9 cellular contexts compared by ENCODE assay signal in the genomic region with DNA sequence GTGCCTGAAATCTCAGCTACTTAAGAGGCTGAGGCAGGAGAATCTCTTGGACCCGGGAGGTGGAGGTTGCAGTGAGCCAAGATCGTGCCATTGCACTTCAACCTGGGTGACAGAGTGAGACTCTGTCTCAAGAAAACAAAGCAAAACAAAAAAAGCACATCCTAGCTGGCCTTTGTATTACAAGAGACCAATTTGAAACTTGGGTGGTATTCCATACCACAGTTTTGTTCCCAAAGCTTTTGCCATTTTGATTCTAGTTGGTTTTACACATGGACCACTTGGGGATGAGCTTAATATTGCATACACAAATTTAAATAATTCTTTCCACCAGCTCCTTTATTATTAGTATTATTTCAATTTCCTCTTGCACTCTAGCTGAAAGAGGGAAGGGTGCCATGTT.
"Had no signal": no experiment of that assay in that cellular context is flagged by ENCODE, and none has a peak within 500 bp of the region (broad histone marks: within the 10 kb centered on the region; RNA-seq: fewer than 3 reads in every experiment).

No MANE protein-coding gene starts in this region.

- H3K27ac Mint-ChIP-seq: HFFc6 had no signal

- ATAC-seq: HCT116 had no signal

- H3K4me3 Mint-ChIP-seq: H9, HFFc6 had no signal

- H3K9ac ChIP-seq: GM23248 had no signal

- FAIRE-seq: H54 had no signal

- H3K27ac ChIP-seq: GM23248 had no signal

- DNase-seq: GM23248, GOT3, H7, H9, HCEC 1CT, HFFc6 had no signal

- H3K36me3 ChIP-seq: HAP-1 had no signal

- H3K9me3 Mint-ChIP-seq: H9 had no signal

- H3K4me1 ChIP-seq: HAP-1 had no signal

- H2AFZ ChIP-seq: GM23248 had no signal

- H3K9me3 ChIP-seq: HAP-1 had no signal

- H3K4me3 ChIP-seq: GM23248, HAP-1 had no signal
